ENCODE assay signal across 8 cellular contexts in genomic region chr19:1122972-1123363, GRCh38. TPM values are rescaled to one million over a fixed set of nuclear protein-coding genes. Genes with fewer than 3 reads are reported as not detected.
DNase-seq lines count a peak whose midpoint lies in the region; ATAC-seq and TF ChIP-seq lines count a peak whose summit lies in the region.

No MANE protein-coding gene starts in this region.

- H3K4me3 ChIP-seq in NT2/D1 (ENCODE audit: insufficient read length, low read depth) (no peak overlapping the region), choroid plexus epithelial cell (ENCODE audit: low read depth, low read length) (no peak overlapping the region)
- no peak overlapping the region for H3K4me3 ChIP-seq in CD8-positive, alpha-beta memory T cell (ENCODE audit: low read length)

- H3K4me1 ChIP-seq in NT2/D1 (ENCODE audit: insufficient read depth, insufficient read length), result peaks cover 13% of the 10 kb centered on the region
- no peaks in the 10 kb centered on the region for H3K4me1 ChIP-seq in CD8-positive, alpha-beta memory T cell (ENCODE audit: insufficient read depth, low read length)

- H3K9me3 Mint-ChIP-seq in CD8-positive, alpha-beta memory T cell, result no peaks in the 10 kb centered on the region

- H3K4me1 Mint-ChIP-seq in CD8-positive, alpha-beta memory T cell, result peaks cover 0 to 3% (median 0%) of the 10 kb centered on the region in 3 donors

- peaks cover 89% of the 10 kb centered on the region for H3K36me3 ChIP-seq in NT2/D1 (ENCODE audit: insufficient read depth, insufficient read length, low read length)
- peaks cover 45% of the 10 kb centered on the region for H3K36me3 ChIP-seq in CD8-positive, alpha-beta memory T cell (ENCODE audit: insufficient read depth, low read length)

- CTCF ChIA-PET in CD8-positive, alpha-beta memory T cell (lab: Charles Lee), result interaction anchor here (1.2 kb wide), 1 partner anchor 10 kb away, joined by 5 read pairs; no protein-coding TSS in a partner anchor

- TF ChIP-seq CTCF in choroid plexus epithelial cell (conservative IDR thresholded peaks at IDR 0.05; ENCODE audit: low read depth, low read length), result no peak

- no peak overlapping the region for H3K4me3 Mint-ChIP-seq in CD8-positive, alpha-beta memory T cell

- H3K27ac ChIP-seq in substantia nigra (ENCODE audit: low read depth, low read length, poor library complexity, severe bottlenecking), result no peak overlapping the region
- no peak overlapping the region for H3K27ac ChIP-seq in CD8-positive, alpha-beta memory T cell (ENCODE audit: low read depth, low read length)

- H3K9ac ChIP-seq in NT2/D1 (ENCODE audit: insufficient read length, low read depth), result no peak overlapping the region

- peak; percentile 83 for DNase-seq in activated CD4-positive, alpha-beta T cell treated with anti-CD3 and anti-CD28 coated beads for 48 hours
- DNase-seq in activated CD4-positive, alpha-beta T cell treated with anti-CD3 and anti-CD28 coated beads, Interleukin-2, amount 50 U/mL, for 4 hours, result no peak
- peak; percentile 78 for DNase-seq in NT2/D1 (ENCODE audit: low read depth, low spot score)
- peak; percentile 86 for DNase-seq in choroid plexus epithelial cell (ENCODE audit: low read depth)
- peak; percentile 33 for DNase-seq in myocyte (ENCODE audit: low read depth)
- no peak for DNase-seq in substantia nigra (lab: John Stamatoyannopoulos, UW)
- no peak for DNase-seq in CD8-positive, alpha-beta memory T cell

- H3K36me3 Mint-ChIP-seq in CD8-positive, alpha-beta memory T cell, result peaks cover 0 to 73% (median 0%) of the 10 kb centered on the region in 3 donors

- H3K9me3 ChIP-seq in NT2/D1 (ENCODE audit: insufficient read depth, low read length), result no peaks in the 10 kb centered on the region
- H3K9me3 ChIP-seq in CD8-positive, alpha-beta memory T cell (ENCODE audit: low read length), result no peaks in the 10 kb centered on the region

- H3K27ac Mint-ChIP-seq in CD8-positive, alpha-beta memory T cell, result no peak overlapping the region

- no peaks in the 10 kb centered on the region for H3K27me3 ChIP-seq in NT2/D1 (ENCODE audit: insufficient read depth, insufficient read length)
- H3K27me3 ChIP-seq in CD8-positive, alpha-beta memory T cell (ENCODE audit: insufficient read depth, low read length, poor library complexity, severe bottlenecking), result no peaks in the 10 kb centered on the region

- ATAC-seq in GM21447 (IDR thresholded peaks at IDR 0.05; ENCODE audit: unreplicated experiment), result no peak

- POLR2A ChIA-PET in CD8-positive, alpha-beta memory T cell (lab: Charles Lee), result interaction anchor here (0.5 kb wide), 1 partner anchor 12 kb away, joined by 4 read pairs; no protein-coding TSS in a partner anchor

- peaks cover 0 to 1% of the 10 kb centered on the region in 2 donors for H3K27me3 Mint-ChIP-seq in CD8-positive, alpha-beta memory T cell

RNA-seq across cellular contexts. Expression of gene GPX4, which starts 19.2 kb away (rescaled TPM):
- total RNA-seq in myocyte, result 475 and 493 TPM in 2 replicates
- polyA plus RNA-seq in myocyte (2012), result 625 TPM
- total RNA-seq in CD8-positive, alpha-beta memory T cell, result 100 to 1,000 TPM; 222 TPM
- polyA plus RNA-seq in CD8-positive, alpha-beta memory T cell, result 373 TPM

RNA-seq across cellular contexts. Expression of gene POLR2E, which starts 27.8 kb away (rescaled TPM):
- total RNA-seq in myocyte, result 213 and 240 TPM in 2 replicates
- 213 TPM for polyA plus RNA-seq in myocyte (2012)
- total RNA-seq in CD8-positive, alpha-beta memory T cell, result 100 to 1,000 TPM; 270 to 278 TPM
- 249 TPM for polyA plus RNA-seq in CD8-positive, alpha-beta memory T cell

RNA-seq across cellular contexts. Expression of gene SBNO2, which starts 51.1 kb away (rescaled TPM):
- total RNA-seq in myocyte, result 23.3 and 25.0 TPM in 2 replicates
- polyA plus RNA-seq in myocyte (2012), result 22.5 TPM
- 10 to 100 TPM; 59.0 to 61.0 TPM for total RNA-seq in CD8-positive, alpha-beta memory T cell
- 4.3 TPM for polyA plus RNA-seq in CD8-positive, alpha-beta memory T cell

RNA-seq across cellular contexts. Expression of gene ARHGAP45, which starts 56.0 kb away (rescaled TPM):
- 0.21 and 0.68 TPM in 2 replicates for total RNA-seq in myocyte
- polyA plus RNA-seq in myocyte (2012), result 4.7 TPM
- 100 to 1,000 TPM; 212 to 220 TPM for total RNA-seq in CD8-positive, alpha-beta memory T cell
- polyA plus RNA-seq in CD8-positive, alpha-beta memory T cell, result 478 TPM

Comparison
In these comparisons a context has a peak if more than half of its experiments do, and no peak if none do; other contexts are left out.
1. DNase-seq: peak in activated CD4-positive, alpha-beta T cell treated with anti-CD3 and anti-CD28 coated beads for 48 hours (single experiment), NT2/D1 (single experiment), choroid plexus epithelial cell (single experiment) and myocyte (single experiment); none in activated CD4-positive, alpha-beta T cell treated with anti-CD3 and anti-CD28 coated beads, Interleukin-2, amount 50 U/mL, for 4 hours (0 of 2), substantia nigra (0 of 49) and CD8-positive, alpha-beta memory T cell (0 of 5).